In the genomic region with DNA sequence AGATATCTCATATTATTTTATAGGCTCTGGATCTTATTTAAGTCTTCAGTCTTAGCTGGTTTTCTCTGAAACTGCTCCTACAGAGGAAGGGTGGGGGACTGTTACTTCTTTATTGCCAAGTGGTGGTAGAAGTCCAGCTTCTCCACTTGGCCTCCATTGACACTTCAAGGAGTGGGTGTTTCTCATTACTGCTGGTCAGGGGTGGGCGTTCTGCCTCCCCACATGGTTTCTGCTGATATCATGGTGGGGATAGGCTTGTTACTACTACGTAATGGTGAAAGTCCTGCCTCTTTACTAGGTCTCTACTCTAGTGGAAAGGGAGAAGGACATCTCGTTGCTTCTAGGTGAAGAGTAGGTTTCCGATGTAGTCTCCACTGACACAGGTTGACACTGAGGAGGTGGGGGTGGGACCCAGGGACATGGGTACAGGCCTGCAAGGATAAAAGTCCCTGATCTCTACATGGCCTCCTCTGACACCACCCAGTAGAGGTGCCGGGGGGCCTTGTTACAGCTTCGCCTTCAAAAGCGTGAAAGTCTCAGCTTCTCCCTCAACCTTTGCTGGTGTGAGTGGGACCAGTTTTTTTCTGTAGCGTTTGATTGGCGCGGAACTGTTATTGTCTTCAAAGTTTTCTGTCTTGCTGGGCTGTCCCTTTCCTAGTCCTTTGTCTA, we compare ENCODE assay signal across 41 cellular contexts. TPM values are rescaled to one million over a fixed set of nuclear protein-coding genes. Genes with fewer than 3 reads are reported as not detected.
"Had no signal": no experiment of that assay in that cellular context is flagged by ENCODE, and none has a peak within 500 bp of the region (broad histone marks: within the 10 kb centered on the region; RNA-seq: fewer than 3 reads in every experiment).

No MANE protein-coding gene starts in this region.

- H3K36me3 Mint-ChIP-seq: activated CD8-positive, alpha-beta memory T cell treated with anti-CD3 and anti-CD28 coated beads, Interleukin-2, amount 10 ng/mL, durations not matched to agents 7 days and 5 days; activated naive CD4-positive, alpha-beta T cell treated with anti-CD3 and anti-CD28 coated beads, Interleukin-2, amount 50 U/mL, for 72 hours; activated naive CD8-positive, alpha-beta T cell treated with anti-CD3 and anti-CD28 coated beads for 36 hours; WTC11 had no signal

- H3K9me3 ChIP-seq: adrenal gland, body of pancreas, breast epithelium had no signal

- H3K4me1 ChIP-seq: adrenal gland, body of pancreas, breast epithelium had no signal

- H3K36me3 ChIP-seq: adrenal gland, brain microvascular endothelial cell, breast epithelium, WERI-Rb-1 had no signal

- H3K27ac ChIP-seq: adrenal gland, body of pancreas, brain microvascular endothelial cell, breast epithelium, WERI-Rb-1 had no signal

- H3K9me3 Mint-ChIP-seq: activated CD4-positive, alpha-beta memory T cell treated with anti-CD3 and anti-CD28 coated beads, Interleukin-2, amount 10 ng/mL, durations not matched to agents 7 days and 5 days; activated CD4-positive, alpha-beta T cell treated with anti-CD3 and anti-CD28 coated beads, Interleukin-2, amount 10 ng/mL, durations not matched to agents 7 days and 5 days; activated naive CD4-positive, alpha-beta T cell treated with anti-CD3 and anti-CD28 coated beads for 36 hours; activated naive CD4-positive, alpha-beta T cell treated with anti-CD3 and anti-CD28 coated beads, Interleukin-2, amount 50 U/mL, for 72 hours; activated naive CD8-positive, alpha-beta T cell treated with anti-CD3 and anti-CD28 coated beads for 36 hours; activated T-cell treated with anti-CD3 and anti-CD28 coated beads, Interleukin-2, amount 50 U/mL, for 24 hours; activated T-cell treated with anti-CD3 and anti-CD28 coated beads, Interleukin-2, amount 50 U/mL, for 72 hours; activated T-helper 1 cell treated with anti-CD3 and anti-CD28 coated beads, Interleukin-12 subunit alpha, Interleukin-12 subunit beta, Interleukin-2, Interleukin-4 antibody, amounts not matched to agents 30 ng/mL and 10 ng/mL and 1 ng/mL, durations not matched to agents 14 hours and 24 hours and 36 hours; activated T-helper 17 cell treated with anti-CD3 and anti-CD28 coated beads, Interleukin-2, amount 50 U/mL, for 72 hours; T-helper 1 cell treated with Interleukin-12 subunit alpha and Interleukin-12 subunit beta and Interleukin-4 antibody, amounts not matched to agents 30 μg/mL and 1 μg/mL, for 36 hours; T-helper 2 cell treated with Interferon-gamma antibody and Interleukin-4, amounts not matched to agents 5 μg/mL and 100 μg/mL, for 36 hours; WTC11 had no signal

- DNase-seq: activated CD4-positive, alpha-beta memory T cell treated with anti-CD3 and anti-CD28 coated beads, Interleukin-2, amount 10 ng/mL, durations not matched to agents 7 days and 5 days; activated CD4-positive, alpha-beta T cell treated with anti-CD3 and anti-CD28 coated beads for 1 hour; activated CD4-positive, alpha-beta T cell treated with anti-CD3 and anti-CD28 coated beads for 36 hours; activated CD4-positive, alpha-beta T cell treated with anti-CD3 and anti-CD28 coated beads for 48 hours; activated CD4-positive, alpha-beta T cell treated with anti-CD3 and anti-CD28 coated beads, Interleukin-2, amount 10 ng/mL, durations not matched to agents 7 days and 5 days; activated CD4-positive, alpha-beta T cell treated with anti-CD3 and anti-CD28 coated beads, Interleukin-2, amount 50 U/mL, for 48 hours; activated CD4-positive, CD25-positive, alpha-beta regulatory T cell; activated CD8-positive, alpha-beta memory T cell treated with anti-CD3 and anti-CD28 coated beads for 24 hours; activated CD8-positive, alpha-beta memory T cell treated with anti-CD3 and anti-CD28 coated beads, Interleukin-2, amount 10 ng/mL, durations not matched to agents 7 days and 5 days; activated CD8-positive, alpha-beta memory T cell treated with anti-CD3 and anti-CD28 coated beads, Interleukin-2, amount 50 U/mL, for 48 hours; activated CD8-positive, alpha-beta T cell treated with anti-CD3 and anti-CD28 coated beads, Interleukin-2, amount 10 ng/mL, durations not matched to agents 7 days and 5 days; activated effector memory CD4-positive, alpha-beta T cell treated with anti-CD3 and anti-CD28 coated beads, Interleukin-2, amount 50 U/mL, for 16 hours; activated gamma-delta T cell treated with Interleukin-2 at 50 U/mL for 16 hours; activated naive CD4-positive, alpha-beta T cell; activated naive CD4-positive, alpha-beta T cell treated with anti-CD3 and anti-CD28 coated beads for 36 hours; activated naive CD4-positive, alpha-beta T cell treated with anti-CD3 and anti-CD28 coated beads, Interleukin-2, amount 50 U/mL, for 16 hours; activated naive CD8-positive, alpha-beta T cell treated with anti-CD3 and anti-CD28 coated beads for 36 hours; activated T-cell treated with anti-CD3 and anti-CD28 coated beads, Interleukin-2, amount 50 U/mL, for 24 hours; activated T-cell treated with anti-CD3 and anti-CD28 coated beads, Interleukin-2, amount 50 U/mL, for 72 hours; adrenal gland; amniotic stem cell; aorta; body of pancreas; brain microvascular endothelial cell; central memory CD4-positive, alpha-beta T cell; T-helper 1 cell; T-helper 2 cell; T-helper 9 cell; WERI-Rb-1 had no signal

- H3K4me3 ChIP-seq: adrenal gland, body of pancreas, breast epithelium had no signal

- FAIRE-seq: astrocyte, TTC549 had no signal

- H3K4me1 Mint-ChIP-seq: activated CD4-positive, alpha-beta memory T cell treated with anti-CD3 and anti-CD28 coated beads, Interleukin-2, amount 10 ng/mL, durations not matched to agents 7 days and 5 days; activated CD4-positive, alpha-beta T cell treated with anti-CD3 and anti-CD28 coated beads for 36 hours; activated CD4-positive, alpha-beta T cell treated with anti-CD3 and anti-CD28 coated beads, Interleukin-2, amount 10 ng/mL, durations not matched to agents 7 days and 5 days; activated CD8-positive, alpha-beta memory T cell treated with anti-CD3 and anti-CD28 coated beads, Interleukin-2, amount 10 ng/mL, durations not matched to agents 7 days and 5 days; activated naive CD8-positive, alpha-beta T cell treated with anti-CD3 and anti-CD28 coated beads for 36 hours; activated T-helper 17 cell treated with anti-CD3 and anti-CD28 coated beads, Interleukin-2, amount 50 U/mL, for 72 hours had no signal

- H3K4me3 Mint-ChIP-seq: activated CD4-positive, alpha-beta memory T cell treated with anti-CD3 and anti-CD28 coated beads, Interleukin-2, amount 10 ng/mL, durations not matched to agents 7 days and 5 days; activated CD4-positive, alpha-beta T cell treated with anti-CD3 and anti-CD28 coated beads for 36 hours; activated CD4-positive, alpha-beta T cell treated with anti-CD3 and anti-CD28 coated beads, Interleukin-2, amount 10 ng/mL, durations not matched to agents 7 days and 5 days; activated CD8-positive, alpha-beta memory T cell treated with anti-CD3 and anti-CD28 coated beads, Interleukin-2, amount 10 ng/mL, durations not matched to agents 7 days and 5 days; activated CD8-positive, alpha-beta T cell treated with anti-CD3 and anti-CD28 coated beads, Interleukin-2, amount 10 ng/mL, durations not matched to agents 7 days and 5 days; activated naive CD4-positive, alpha-beta T cell treated with anti-CD3 and anti-CD28 coated beads for 36 hours; activated naive CD8-positive, alpha-beta T cell treated with anti-CD3 and anti-CD28 coated beads for 36 hours; activated T-cell treated with anti-CD3 and anti-CD28 coated beads, Interleukin-2, amount 50 U/mL, for 24 hours; activated T-cell treated with anti-CD3 and anti-CD28 coated beads, Interleukin-2, amount 50 U/mL, for 72 hours; activated T-helper 1 cell treated with anti-CD3 and anti-CD28 coated beads, Interleukin-12 subunit alpha, Interleukin-12 subunit beta, Interleukin-2, Interleukin-4 antibody, amounts not matched to agents 30 ng/mL and 10 ng/mL and 1 ng/mL, durations not matched to agents 14 hours and 24 hours and 36 hours; activated T-helper 17 cell treated with anti-CD3 and anti-CD28 coated beads, Interleukin-2, amount 50 U/mL, for 72 hours; T-helper 1 cell treated with Interleukin-12 subunit alpha and Interleukin-12 subunit beta and Interleukin-4 antibody, amounts not matched to agents 30 μg/mL and 1 μg/mL, for 36 hours; T-helper 2 cell treated with Interferon-gamma antibody and Interleukin-4, amounts not matched to agents 5 μg/mL and 100 μg/mL, for 36 hours; WTC11 had no signal

- ATAC-seq: activated CD4-positive, alpha-beta T cell treated with anti-CD3 and anti-CD28 coated beads for 36 hours; activated CD4-positive, CD25-positive, alpha-beta regulatory T cell treated with anti-CD3 and anti-CD28 coated beads, Interleukin-2, amount 50 U/mL, for 24 hours; activated CD8-positive, alpha-beta memory T cell treated with anti-CD3 and anti-CD28 coated beads, Interleukin-2, amount 10 ng/mL, durations not matched to agents 7 days and 5 days; activated CD8-positive, alpha-beta T cell treated with anti-CD3 and anti-CD28 coated beads, Interleukin-2, amount 10 ng/mL, durations not matched to agents 7 days and 5 days; activated naive CD4-positive, alpha-beta T cell treated with anti-CD3 and anti-CD28 coated beads, Interleukin-2, amount 50 U/mL, for 72 hours; activated T-cell treated with anti-CD3 and anti-CD28 coated beads, Interleukin-2, amount 50 U/mL, for 72 hours; activated T-helper 17 cell treated with anti-CD3 and anti-CD28 coated beads, Interleukin-2, amount 50 U/mL, for 72 hours; body of pancreas; WTC11 had no signal

RNA-seq across cellular contexts. Expression of a gene that starts 20.3 kb away (rescaled TPM):
- total RNA-seq: activated CD4-positive, alpha-beta memory T cell treated with anti-CD3 and anti-CD28 coated beads, Interleukin-2, amount 10 ng/mL, durations not matched to agents 7 days and 5 days; activated CD4-positive, alpha-beta T cell treated with anti-CD3 and anti-CD28 coated beads for 36 hours; activated CD4-positive, alpha-beta T cell treated with anti-CD3 and anti-CD28 coated beads, Interleukin-2, amount 10 ng/mL, durations not matched to agents 7 days and 5 days; activated CD8-positive, alpha-beta memory T cell treated with anti-CD3 and anti-CD28 coated beads, Interleukin-2, amount 10 ng/mL, durations not matched to agents 7 days and 5 days; activated CD8-positive, alpha-beta T cell treated with anti-CD3 and anti-CD28 coated beads, Interleukin-2, amount 10 ng/mL, durations not matched to agents 7 days and 5 days; activated naive CD4-positive, alpha-beta T cell treated with anti-CD3 and anti-CD28 coated beads for 36 hours; activated naive CD4-positive, alpha-beta T cell treated with anti-CD3 and anti-CD28 coated beads, Interleukin-2, amount 50 U/mL, for 72 hours; activated naive CD8-positive, alpha-beta T cell treated with anti-CD3 and anti-CD28 coated beads for 36 hours; activated T-cell treated with anti-CD3 and anti-CD28 coated beads, Interleukin-2, amount 50 U/mL, for 72 hours; activated T-helper 1 cell treated with anti-CD3 and anti-CD28 coated beads, Interleukin-12 subunit alpha, Interleukin-12 subunit beta, Interleukin-2, Interleukin-4 antibody, amounts not matched to agents 30 ng/mL and 10 ng/mL and 1 ng/mL, durations not matched to agents 14 hours and 24 hours and 36 hours; activated T-helper 17 cell treated with anti-CD3 and anti-CD28 coated beads, Interleukin-2, amount 50 U/mL, for 72 hours; adrenal gland; aorta; astrocyte; body of pancreas; breast epithelium; cardiac septum; cerebellum had no signal

RNA-seq across cellular contexts. Expression of a gene that starts 21.0 kb away (rescaled TPM):
- total RNA-seq: activated CD4-positive, alpha-beta memory T cell treated with anti-CD3 and anti-CD28 coated beads, Interleukin-2, amount 10 ng/mL, durations not matched to agents 7 days and 5 days; activated CD4-positive, alpha-beta T cell treated with anti-CD3 and anti-CD28 coated beads for 36 hours; activated CD4-positive, alpha-beta T cell treated with anti-CD3 and anti-CD28 coated beads, Interleukin-2, amount 10 ng/mL, durations not matched to agents 7 days and 5 days; activated CD8-positive, alpha-beta memory T cell treated with anti-CD3 and anti-CD28 coated beads, Interleukin-2, amount 10 ng/mL, durations not matched to agents 7 days and 5 days; activated CD8-positive, alpha-beta T cell treated with anti-CD3 and anti-CD28 coated beads, Interleukin-2, amount 10 ng/mL, durations not matched to agents 7 days and 5 days; activated naive CD4-positive, alpha-beta T cell treated with anti-CD3 and anti-CD28 coated beads for 36 hours; activated naive CD4-positive, alpha-beta T cell treated with anti-CD3 and anti-CD28 coated beads, Interleukin-2, amount 50 U/mL, for 72 hours; activated naive CD8-positive, alpha-beta T cell treated with anti-CD3 and anti-CD28 coated beads for 36 hours; activated T-cell treated with anti-CD3 and anti-CD28 coated beads, Interleukin-2, amount 50 U/mL, for 72 hours; activated T-helper 1 cell treated with anti-CD3 and anti-CD28 coated beads, Interleukin-12 subunit alpha, Interleukin-12 subunit beta, Interleukin-2, Interleukin-4 antibody, amounts not matched to agents 30 ng/mL and 10 ng/mL and 1 ng/mL, durations not matched to agents 14 hours and 24 hours and 36 hours; activated T-helper 17 cell treated with anti-CD3 and anti-CD28 coated beads, Interleukin-2, amount 50 U/mL, for 72 hours; adrenal gland; aorta; astrocyte; body of pancreas; breast epithelium; cardiac septum; cerebellum had no signal
- polyA plus RNA-seq: adrenal gland, aorta had no signal

RNA-seq across cellular contexts. Expression of a gene that starts 26.6 kb away (rescaled TPM):
- total RNA-seq: activated CD4-positive, alpha-beta memory T cell treated with anti-CD3 and anti-CD28 coated beads, Interleukin-2, amount 10 ng/mL, durations not matched to agents 7 days and 5 days; activated CD4-positive, alpha-beta T cell treated with anti-CD3 and anti-CD28 coated beads for 36 hours; activated CD4-positive, alpha-beta T cell treated with anti-CD3 and anti-CD28 coated beads, Interleukin-2, amount 10 ng/mL, durations not matched to agents 7 days and 5 days; activated CD8-positive, alpha-beta memory T cell treated with anti-CD3 and anti-CD28 coated beads, Interleukin-2, amount 10 ng/mL, durations not matched to agents 7 days and 5 days; activated CD8-positive, alpha-beta T cell treated with anti-CD3 and anti-CD28 coated beads, Interleukin-2, amount 10 ng/mL, durations not matched to agents 7 days and 5 days; activated naive CD4-positive, alpha-beta T cell treated with anti-CD3 and anti-CD28 coated beads for 36 hours; activated naive CD4-positive, alpha-beta T cell treated with anti-CD3 and anti-CD28 coated beads, Interleukin-2, amount 50 U/mL, for 72 hours; activated naive CD8-positive, alpha-beta T cell treated with anti-CD3 and anti-CD28 coated beads for 36 hours; activated T-cell treated with anti-CD3 and anti-CD28 coated beads, Interleukin-2, amount 50 U/mL, for 72 hours; activated T-helper 1 cell treated with anti-CD3 and anti-CD28 coated beads, Interleukin-12 subunit alpha, Interleukin-12 subunit beta, Interleukin-2, Interleukin-4 antibody, amounts not matched to agents 30 ng/mL and 10 ng/mL and 1 ng/mL, durations not matched to agents 14 hours and 24 hours and 36 hours; activated T-helper 17 cell treated with anti-CD3 and anti-CD28 coated beads, Interleukin-2, amount 50 U/mL, for 72 hours; aorta; astrocyte; body of pancreas; cerebellum had no signal
- polyA plus RNA-seq: adrenal gland had no signal
